Comparison of ENCODE assay signal across 1 cellular context in the genomic region with DNA sequence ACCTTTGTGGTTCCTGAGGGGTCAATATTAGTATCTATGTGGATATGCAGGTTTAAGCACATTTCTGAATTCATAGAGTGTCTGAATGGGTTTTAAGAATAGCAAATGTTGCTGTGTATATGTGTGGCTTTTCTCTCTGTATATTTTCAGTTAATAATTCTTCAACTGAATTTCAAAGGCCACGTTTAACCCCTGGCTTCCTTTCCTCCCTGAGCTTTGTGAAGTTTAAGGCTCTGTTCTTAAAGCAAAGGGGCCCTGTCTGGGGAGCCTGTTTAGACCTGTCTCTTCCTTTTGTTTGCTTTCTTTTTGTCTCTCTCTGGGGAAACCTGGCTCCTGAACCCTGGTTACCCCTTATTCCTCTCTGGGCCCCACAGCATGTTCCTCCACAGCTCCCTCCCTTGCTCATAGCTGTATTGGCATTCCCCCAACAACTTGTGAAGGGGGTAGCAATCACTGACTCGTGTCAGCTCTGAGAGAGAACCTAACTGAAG.
TF ChIP-seq lines count a peak whose summit lies in the region.

No MANE protein-coding gene starts in this region.

TF ChIP-seq in HepG2, 621 proteins besides CTCF, POLR2A, EP300 and RAD21 (continued from another document and continues in another):
- TF ChIP-seq, protein P1, sequence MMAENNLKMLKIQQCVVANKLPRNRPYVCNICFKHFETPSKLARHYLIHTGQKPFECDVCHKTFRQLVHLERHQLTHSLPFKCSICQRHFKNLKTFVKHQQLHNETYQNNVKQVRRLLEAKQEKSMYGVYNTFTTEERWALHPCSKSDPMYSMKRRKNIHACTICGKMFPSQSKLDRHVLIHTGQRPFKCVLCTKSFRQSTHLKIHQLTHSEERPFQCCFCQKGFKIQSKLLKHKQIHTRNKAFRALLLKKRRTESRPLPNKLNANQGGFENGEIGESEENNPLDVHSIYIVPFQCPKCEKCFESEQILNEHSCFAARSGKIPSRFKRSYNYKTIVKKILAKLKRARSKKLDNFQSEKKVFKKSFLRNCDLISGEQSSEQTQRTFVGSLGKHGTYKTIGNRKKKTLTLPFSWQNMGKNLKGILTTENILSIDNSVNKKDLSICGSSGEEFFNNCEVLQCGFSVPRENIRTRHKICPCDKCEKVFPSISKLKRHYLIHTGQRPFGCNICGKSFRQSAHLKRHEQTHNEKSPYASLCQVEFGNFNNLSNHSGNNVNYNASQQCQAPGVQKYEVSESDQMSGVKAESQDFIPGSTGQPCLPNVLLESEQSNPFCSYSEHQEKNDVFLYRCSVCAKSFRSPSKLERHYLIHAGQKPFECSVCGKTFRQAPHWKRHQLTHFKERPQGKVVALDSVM (CRISPR knock-in tag; IDR thresholded peaks at IDR 0.05) = no peak
- TF ChIP-seq, protein P2, sequence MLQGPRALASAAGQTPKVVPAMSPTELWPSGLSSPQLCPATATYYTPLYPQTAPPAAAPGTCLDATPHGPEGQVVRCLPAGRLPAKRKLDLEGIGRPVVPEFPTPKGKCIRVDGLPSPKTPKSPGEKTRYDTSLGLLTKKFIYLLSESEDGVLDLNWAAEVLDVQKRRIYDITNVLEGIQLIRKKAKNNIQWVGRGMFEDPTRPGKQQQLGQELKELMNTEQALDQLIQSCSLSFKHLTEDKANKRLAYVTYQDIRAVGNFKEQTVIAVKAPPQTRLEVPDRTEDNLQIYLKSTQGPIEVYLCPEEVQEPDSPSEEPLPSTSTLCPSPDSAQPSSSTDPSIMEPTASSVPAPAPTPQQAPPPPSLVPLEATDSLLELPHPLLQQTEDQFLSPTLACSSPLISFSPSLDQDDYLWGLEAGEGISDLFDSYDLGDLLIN (CRISPR knock-in tag; IDR thresholded peaks at IDR 0.05; ENCODE audit: borderline replicate concordance) = no peak
- TF ChIP-seq ZNF781 (CRISPR knock-in tag; IDR thresholded peaks at IDR 0.05; ENCODE audit: borderline replicate concordance, not compliant biosample characterization) (no peak), PPARG (CRISPR knock-in tag; conservative IDR thresholded peaks at IDR 0.05) (no peak), ZNF12 (CRISPR knock-in tag; IDR thresholded peaks at IDR 0.05) (peak; percentile 75; the same call in 1 of the 2 replicates), ZNF30 (CRISPR knock-in tag; IDR thresholded peaks at IDR 0.05) (no peak), ASH2L (IDR thresholded peaks at IDR 0.05; ENCODE audit: insufficient read length, low read depth, low read length) (no peak), HOXA5 (CRISPR knock-in tag; IDR thresholded peaks at IDR 0.05) (no peak; the same call in 1 of the 2 replicates), SOX13 (IDR thresholded peaks at IDR 0.05) (no peak), SOX13 (CRISPR knock-in tag; conservative IDR thresholded peaks at IDR 0.05 in 1 of 2, IDR thresholded peaks at IDR 0.05 in 1 of 2) (peak in 1 of 2 experiments; percentile 61; a peak in 2 of 4 replicates), NBN (conservative IDR thresholded peaks at IDR 0.05) (no peak), ZNF33B (CRISPR knock-in tag; IDR thresholded peaks at IDR 0.05) (no peak), NCOA1 (CRISPR knock-in tag; IDR thresholded peaks at IDR 0.05) (no peak), FOXK2 (IDR thresholded peaks at IDR 0.05) (no peak), ATF1 (CRISPR knock-in tag; IDR thresholded peaks at IDR 0.05) (no peak), ZNF225 (CRISPR knock-in tag; IDR thresholded peaks at IDR 0.05) (no peak), RFX1 (IDR thresholded peaks at IDR 0.05) (no peak), ZSCAN29 (CRISPR knock-in tag; conservative IDR thresholded peaks at IDR 0.05) (peak; percentile 66; the same call in 1 of the 2 replicates), NFYB (CRISPR knock-in tag; IDR thresholded peaks at IDR 0.05) (no peak), ZNF841 (CRISPR knock-in tag; IDR thresholded peaks at IDR 0.05; ENCODE audit: borderline replicate concordance) (no peak), ZNF761 (CRISPR knock-in tag; conservative IDR thresholded peaks at IDR 0.05) (no peak), HOXA3 (CRISPR knock-in tag; IDR thresholded peaks at IDR 0.05) (no peak), ZNF629 (CRISPR knock-in tag; conservative IDR thresholded peaks at IDR 0.05) (no peak), ZNF737 (CRISPR knock-in tag; IDR thresholded peaks at IDR 0.05; ENCODE audit: borderline replicate concordance) (no peak), ZNF703 (CRISPR knock-in tag; IDR thresholded peaks at IDR 0.05; ENCODE audit: borderline replicate concordance) (no peak), ZMYM4 (CRISPR knock-in tag; IDR thresholded peaks at IDR 0.05) (no peak), POLR2AphosphoS5 (IDR thresholded peaks at IDR 0.05; ENCODE audit: low read depth, low read length) (peak; percentile 37; the same call in 1 of the 2 replicates), KLF6 (CRISPR knock-in tag; IDR thresholded peaks at IDR 0.05) (no peak), ZNF780A (CRISPR knock-in tag; IDR thresholded peaks at IDR 0.05) (no peak), ZMYM3 (CRISPR knock-in tag; IDR thresholded peaks at IDR 0.05) (no peak), ZNF782 (CRISPR knock-in tag; IDR thresholded peaks at IDR 0.05; ENCODE audit: borderline replicate concordance) (no peak)
- TF ChIP-seq, protein P3, sequence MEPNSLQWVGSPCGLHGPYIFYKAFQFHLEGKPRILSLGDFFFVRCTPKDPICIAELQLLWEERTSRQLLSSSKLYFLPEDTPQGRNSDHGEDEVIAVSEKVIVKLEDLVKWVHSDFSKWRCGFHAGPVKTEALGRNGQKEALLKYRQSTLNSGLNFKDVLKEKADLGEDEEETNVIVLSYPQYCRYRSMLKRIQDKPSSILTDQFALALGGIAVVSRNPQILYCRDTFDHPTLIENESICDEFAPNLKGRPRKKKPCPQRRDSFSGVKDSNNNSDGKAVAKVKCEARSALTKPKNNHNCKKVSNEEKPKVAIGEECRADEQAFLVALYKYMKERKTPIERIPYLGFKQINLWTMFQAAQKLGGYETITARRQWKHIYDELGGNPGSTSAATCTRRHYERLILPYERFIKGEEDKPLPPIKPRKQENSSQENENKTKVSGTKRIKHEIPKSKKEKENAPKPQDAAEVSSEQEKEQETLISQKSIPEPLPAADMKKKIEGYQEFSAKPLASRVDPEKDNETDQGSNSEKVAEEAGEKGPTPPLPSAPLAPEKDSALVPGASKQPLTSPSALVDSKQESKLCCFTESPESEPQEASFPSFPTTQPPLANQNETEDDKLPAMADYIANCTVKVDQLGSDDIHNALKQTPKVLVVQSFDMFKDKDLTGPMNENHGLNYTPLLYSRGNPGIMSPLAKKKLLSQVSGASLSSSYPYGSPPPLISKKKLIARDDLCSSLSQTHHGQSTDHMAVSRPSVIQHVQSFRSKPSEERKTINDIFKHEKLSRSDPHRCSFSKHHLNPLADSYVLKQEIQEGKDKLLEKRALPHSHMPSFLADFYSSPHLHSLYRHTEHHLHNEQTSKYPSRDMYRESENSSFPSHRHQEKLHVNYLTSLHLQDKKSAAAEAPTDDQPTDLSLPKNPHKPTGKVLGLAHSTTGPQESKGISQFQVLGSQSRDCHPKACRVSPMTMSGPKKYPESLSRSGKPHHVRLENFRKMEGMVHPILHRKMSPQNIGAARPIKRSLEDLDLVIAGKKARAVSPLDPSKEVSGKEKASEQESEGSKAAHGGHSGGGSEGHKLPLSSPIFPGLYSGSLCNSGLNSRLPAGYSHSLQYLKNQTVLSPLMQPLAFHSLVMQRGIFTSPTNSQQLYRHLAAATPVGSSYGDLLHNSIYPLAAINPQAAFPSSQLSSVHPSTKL (CRISPR knock-in tag; IDR thresholded peaks at IDR 0.05) = peak; percentile 65
- TF ChIP-seq, protein P4, sequence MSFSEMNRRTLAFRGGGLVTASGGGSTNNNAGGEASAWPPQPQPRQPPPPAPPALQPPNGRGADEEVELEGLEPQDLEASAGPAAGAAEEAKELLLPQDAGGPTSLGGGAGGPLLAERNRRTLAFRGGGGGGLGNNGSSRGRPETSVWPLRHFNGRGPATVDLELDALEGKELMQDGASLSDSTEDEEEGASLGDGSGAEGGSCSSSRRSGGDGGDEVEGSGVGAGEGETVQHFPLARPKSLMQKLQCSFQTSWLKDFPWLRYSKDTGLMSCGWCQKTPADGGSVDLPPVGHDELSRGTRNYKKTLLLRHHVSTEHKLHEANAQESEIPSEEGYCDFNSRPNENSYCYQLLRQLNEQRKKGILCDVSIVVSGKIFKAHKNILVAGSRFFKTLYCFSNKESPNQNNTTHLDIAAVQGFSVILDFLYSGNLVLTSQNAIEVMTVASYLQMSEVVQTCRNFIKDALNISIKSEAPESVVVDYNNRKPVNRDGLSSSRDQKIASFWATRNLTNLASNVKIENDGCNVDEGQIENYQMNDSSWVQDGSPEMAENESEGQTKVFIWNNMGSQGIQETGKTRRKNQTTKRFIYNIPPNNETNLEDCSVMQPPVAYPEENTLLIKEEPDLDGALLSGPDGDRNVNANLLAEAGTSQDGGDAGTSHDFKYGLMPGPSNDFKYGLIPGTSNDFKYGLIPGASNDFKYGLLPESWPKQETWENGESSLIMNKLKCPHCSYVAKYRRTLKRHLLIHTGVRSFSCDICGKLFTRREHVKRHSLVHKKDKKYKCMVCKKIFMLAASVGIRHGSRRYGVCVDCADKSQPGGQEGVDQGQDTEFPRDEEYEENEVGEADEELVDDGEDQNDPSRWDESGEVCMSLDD (CRISPR knock-in tag; IDR thresholded peaks at IDR 0.05; ENCODE audit: borderline replicate concordance) = peak; percentile 52; the same call in 1 of the 2 replicates
- TF ChIP-seq, protein P5, sequence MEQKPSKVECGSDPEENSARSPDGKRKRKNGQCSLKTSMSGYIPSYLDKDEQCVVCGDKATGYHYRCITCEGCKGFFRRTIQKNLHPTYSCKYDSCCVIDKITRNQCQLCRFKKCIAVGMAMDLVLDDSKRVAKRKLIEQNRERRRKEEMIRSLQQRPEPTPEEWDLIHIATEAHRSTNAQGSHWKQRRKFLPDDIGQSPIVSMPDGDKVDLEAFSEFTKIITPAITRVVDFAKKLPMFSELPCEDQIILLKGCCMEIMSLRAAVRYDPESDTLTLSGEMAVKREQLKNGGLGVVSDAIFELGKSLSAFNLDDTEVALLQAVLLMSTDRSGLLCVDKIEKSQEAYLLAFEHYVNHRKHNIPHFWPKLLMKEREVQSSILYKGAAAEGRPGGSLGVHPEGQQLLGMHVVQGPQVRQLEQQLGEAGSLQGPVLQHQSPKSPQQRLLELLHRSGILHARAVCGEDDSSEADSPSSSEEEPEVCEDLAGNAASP (CRISPR knock-in tag; IDR thresholded peaks at IDR 0.05; ENCODE audit: borderline replicate concordance) = no peak
- TF ChIP-seq, protein P6, sequence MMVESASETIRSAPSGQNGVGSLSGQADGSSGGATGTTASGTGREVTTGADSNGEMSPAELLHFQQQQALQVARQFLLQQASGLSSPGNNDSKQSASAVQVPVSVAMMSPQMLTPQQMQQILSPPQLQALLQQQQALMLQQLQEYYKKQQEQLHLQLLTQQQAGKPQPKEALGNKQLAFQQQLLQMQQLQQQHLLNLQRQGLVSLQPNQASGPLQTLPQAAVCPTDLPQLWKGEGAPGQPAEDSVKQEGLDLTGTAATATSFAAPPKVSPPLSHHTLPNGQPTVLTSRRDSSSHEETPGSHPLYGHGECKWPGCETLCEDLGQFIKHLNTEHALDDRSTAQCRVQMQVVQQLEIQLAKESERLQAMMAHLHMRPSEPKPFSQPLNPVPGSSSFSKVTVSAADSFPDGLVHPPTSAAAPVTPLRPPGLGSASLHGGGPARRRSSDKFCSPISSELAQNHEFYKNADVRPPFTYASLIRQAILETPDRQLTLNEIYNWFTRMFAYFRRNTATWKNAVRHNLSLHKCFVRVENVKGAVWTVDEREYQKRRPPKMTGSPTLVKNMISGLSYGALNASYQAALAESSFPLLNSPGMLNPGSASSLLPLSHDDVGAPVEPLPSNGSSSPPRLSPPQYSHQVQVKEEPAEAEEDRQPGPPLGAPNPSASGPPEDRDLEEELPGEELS (CRISPR knock-in tag; IDR thresholded peaks at IDR 0.05) = peak; percentile 15; the same call in 1 of the 2 replicates
- TF ChIP-seq, protein P7, sequence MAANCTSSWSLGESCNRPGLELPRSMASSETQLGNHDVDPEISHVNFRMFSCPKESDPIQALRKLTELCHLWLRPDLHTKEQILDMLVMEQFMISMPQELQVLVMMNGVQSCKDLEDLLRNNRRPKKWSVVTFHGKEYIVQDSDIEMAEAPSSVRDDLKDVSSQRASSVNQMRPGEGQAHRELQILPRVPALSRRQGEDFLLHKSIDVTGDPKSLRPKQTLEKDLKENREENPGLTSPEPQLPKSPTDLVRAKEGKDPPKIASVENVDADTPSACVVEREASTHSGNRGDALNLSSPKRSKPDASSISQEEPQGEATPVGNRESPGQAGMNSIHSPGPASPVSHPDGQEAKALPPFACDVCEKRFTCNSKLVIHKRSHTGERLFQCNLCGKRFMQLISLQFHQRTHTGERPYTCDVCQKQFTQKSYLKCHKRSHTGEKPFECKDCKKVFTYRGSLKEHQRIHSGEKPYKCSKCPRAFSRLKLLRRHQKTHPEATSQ (CRISPR knock-in tag; IDR thresholded peaks at IDR 0.05; ENCODE audit: borderline replicate concordance) = no peak
- TF ChIP-seq, protein P8, sequence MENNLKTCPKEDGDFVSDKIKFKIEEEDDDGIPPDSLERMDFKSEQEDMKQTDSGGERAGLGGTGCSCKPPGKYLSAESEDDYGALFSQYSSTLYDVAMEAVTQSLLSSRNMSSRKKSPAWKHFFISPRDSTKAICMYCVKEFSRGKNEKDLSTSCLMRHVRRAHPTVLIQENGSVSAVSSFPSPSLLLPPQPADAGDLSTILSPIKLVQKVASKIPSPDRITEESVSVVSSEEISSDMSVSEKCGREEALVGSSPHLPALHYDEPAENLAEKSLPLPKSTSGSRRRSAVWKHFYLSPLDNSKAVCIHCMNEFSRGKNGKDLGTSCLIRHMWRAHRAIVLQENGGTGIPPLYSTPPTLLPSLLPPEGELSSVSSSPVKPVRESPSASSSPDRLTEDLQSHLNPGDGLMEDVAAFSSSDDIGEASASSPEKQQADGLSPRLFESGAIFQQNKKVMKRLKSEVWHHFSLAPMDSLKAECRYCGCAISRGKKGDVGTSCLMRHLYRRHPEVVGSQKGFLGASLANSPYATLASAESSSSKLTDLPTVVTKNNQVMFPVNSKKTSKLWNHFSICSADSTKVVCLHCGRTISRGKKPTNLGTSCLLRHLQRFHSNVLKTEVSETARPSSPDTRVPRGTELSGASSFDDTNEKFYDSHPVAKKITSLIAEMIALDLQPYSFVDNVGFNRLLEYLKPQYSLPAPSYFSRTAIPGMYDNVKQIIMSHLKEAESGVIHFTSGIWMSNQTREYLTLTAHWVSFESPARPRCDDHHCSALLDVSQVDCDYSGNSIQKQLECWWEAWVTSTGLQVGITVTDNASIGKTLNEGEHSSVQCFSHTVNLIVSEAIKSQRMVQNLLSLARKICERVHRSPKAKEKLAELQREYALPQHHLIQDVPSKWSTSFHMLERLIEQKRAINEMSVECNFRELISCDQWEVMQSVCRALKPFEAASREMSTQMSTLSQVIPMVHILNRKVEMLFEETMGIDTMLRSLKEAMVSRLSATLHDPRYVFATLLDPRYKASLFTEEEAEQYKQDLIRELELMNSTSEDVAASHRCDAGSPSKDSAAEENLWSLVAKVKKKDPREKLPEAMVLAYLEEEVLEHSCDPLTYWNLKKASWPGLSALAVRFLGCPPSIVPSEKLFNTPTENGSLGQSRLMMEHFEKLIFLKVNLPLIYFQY (CRISPR knock-in tag; IDR thresholded peaks at IDR 0.05; ENCODE audit: borderline replicate concordance) = no peak
- TF ChIP-seq, protein P9, sequence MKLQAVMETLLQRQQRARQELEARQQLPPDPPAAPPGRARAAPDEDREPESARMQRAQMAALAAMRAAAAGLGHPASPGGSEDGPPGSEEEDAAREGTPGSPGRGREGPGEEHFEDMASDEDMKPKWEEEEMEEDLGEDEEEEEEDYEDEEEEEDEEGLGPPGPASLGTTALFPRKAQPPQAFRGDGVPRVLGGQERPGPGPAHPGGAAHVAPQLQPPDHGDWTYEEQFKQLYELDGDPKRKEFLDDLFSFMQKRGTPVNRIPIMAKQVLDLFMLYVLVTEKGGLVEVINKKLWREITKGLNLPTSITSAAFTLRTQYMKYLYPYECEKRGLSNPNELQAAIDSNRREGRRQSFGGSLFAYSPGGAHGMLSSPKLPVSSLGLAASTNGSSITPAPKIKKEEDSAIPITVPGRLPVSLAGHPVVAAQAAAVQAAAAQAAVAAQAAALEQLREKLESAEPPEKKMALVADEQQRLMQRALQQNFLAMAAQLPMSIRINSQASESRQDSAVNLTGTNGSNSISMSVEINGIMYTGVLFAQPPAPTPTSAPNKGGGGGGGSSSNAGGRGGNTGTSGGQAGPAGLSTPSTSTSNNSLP (IDR thresholded peaks at IDR 0.05; ENCODE audit: low read depth, low read length) = no peak
